10 cellular contexts compared by ENCODE assay signal in genomic region chr11:1826552-1827094, GRCh38. TPM values are rescaled to one million over a fixed set of nuclear protein-coding genes. Genes with fewer than 3 reads are reported as not detected.
DNase-seq lines count a peak whose midpoint lies in the region; ATAC-seq and TF ChIP-seq lines count a peak whose summit lies in the region.
"Had no signal": no experiment of that assay in that cellular context is flagged by ENCODE, and none has a peak within 500 bp of the region (broad histone marks: within the 10 kb centered on the region; RNA-seq: fewer than 3 reads in every experiment).

No MANE protein-coding gene starts in this region.

- TF ChIP-seq POLR2A in testis (IDR thresholded peaks at IDR 0.05) = no peak

- H3K36me3 ChIP-seq in SJCRH30 (no peaks in the 10 kb centered on the region), testis (ENCODE audit: low read depth, missing control alignments) (no peaks in the 10 kb centered on the region)
- H3K36me3 ChIP-seq: right lobe of liver had no signal

- 77 to 82% methylated on average over 10 to 15 of the region's 15 CpGs for WGBS in testis, 2 donors

- DNase-seq in DMS 273 (lab: John Stamatoyannopoulos, UW; ENCODE audit: unreplicated experiment) (peak; percentile 60), DMS 273 treated with DMSO at 0.1 percent for 48 hours (lab: John Stamatoyannopoulos, UW) (no peak), SJCRH30 (peak; percentile 87 to 88), glomerular visceral epithelial cell (ENCODE audit: extremely low spot score) (peak; percentile 62), testis (peak; percentile 53)
- DNase-seq: activated CD4-positive, alpha-beta T cell treated with anti-CD3 and anti-CD28 coated beads, Interleukin-2, amount 50 U/mL, for 4 hours had no signal

- intact Hi-C loops in testis (cut with DNase I; ENCODE audit: low total_unique reads) = no loop called here

- H3K4me1 ChIP-seq in SJCRH30 (peaks cover 58% of the 10 kb centered on the region), testis (peaks cover 17% of the 10 kb centered on the region)

- H3K4me3 ChIP-seq in SJCRH30 = peak overlapping the region; percentile 6
- H3K4me3 ChIP-seq in testis = no peak overlapping the region
- H3K4me3 ChIP-seq: right lobe of liver had no signal

- H3K27me3 ChIP-seq in SJCRH30 (no peaks in the 10 kb centered on the region), testis (no peaks in the 10 kb centered on the region)
- H3K27me3 ChIP-seq: right lobe of liver had no signal

- no peak for TF ChIP-seq CTCF in testis (IDR thresholded peaks at IDR 0.05)

- no peak for ATAC-seq in HG03108 (IDR thresholded peaks at IDR 0.05; ENCODE audit: unreplicated experiment)
- no peak for ATAC-seq in GM19463 (IDR thresholded peaks at IDR 0.05; ENCODE audit: unreplicated experiment)
- ATAC-seq in GM21576 (IDR thresholded peaks at IDR 0.05; ENCODE audit: unreplicated experiment) = no peak

- H3K27ac ChIP-seq in SJCRH30 (peak overlapping the region; percentile 98), testis (peak overlapping the region; percentile 63 to 64)

- H3K9me3 ChIP-seq in SJCRH30 (replicated peaks) (peaks cover 2% of the 10 kb centered on the region; the same call in 1 of the 2 replicates), testis (no peaks in the 10 kb centered on the region)
- H3K9me3 ChIP-seq: right lobe of liver had no signal

RNA-seq across cellular contexts. Expression of gene SYT8, which starts 8.2 kb away (rescaled TPM):
- total RNA-seq in SJCRH30 (2014; rRNA removed; shearing (Covaris generic)) = 1.7 and 2.7 TPM in 2 replicates
- 1 to 10 TPM; 1.7 to 2.7 TPM for total RNA-seq in testis
- polyA plus RNA-seq in testis (ENCODE audit: insufficient read depth, low read depth, low replicate concordance) = 0.98 TPM

RNA-seq across cellular contexts. Expression of gene TNNI2, which starts 12.2 kb away (rescaled TPM):
- total RNA-seq in SJCRH30 (2014; rRNA removed; shearing (Covaris generic)) = 20.2 and 20.5 TPM in 2 replicates
- not detected for total RNA-seq in testis
- 8.6 TPM for polyA plus RNA-seq in testis (ENCODE audit: insufficient read depth, low read depth, low replicate concordance)

RNA-seq across cellular contexts. Expression of gene LSP1, which starts 26.3 kb away (rescaled TPM):
- 15.0 and 15.4 TPM in 2 replicates for total RNA-seq in SJCRH30 (2014; rRNA removed; shearing (Covaris generic))
- 10 to 100 TPM; 13.0 to 19.9 TPM for total RNA-seq in testis
- 50.1 TPM for polyA plus RNA-seq in testis (ENCODE audit: insufficient read depth, low read depth, low replicate concordance)

Comparison
In these comparisons a context has a peak if more than half of its experiments do, and no peak if none do; other contexts are left out.
1. RNA of gene TNNI2, which starts 12.2 kb away (total RNA-seq): 20.2 to 20.5 TPM in SJCRH30; not detected in testis; every median in the first group is over 10 times any median in the second.